ENCODE assay signal across 3 cellular contexts in genomic region chr19:5533257-5533656, GRCh38. TPM values are rescaled to one million over a fixed set of nuclear protein-coding genes. Genes with fewer than 3 reads are reported as not detected.
"Had no signal": no experiment of that assay in that cellular context is flagged by ENCODE, and none has a peak within 500 bp of the region (broad histone marks: within the 10 kb centered on the region; RNA-seq: fewer than 3 reads in every experiment).

No MANE protein-coding gene starts in this region.

- H3K4me3 ChIP-seq: GM12878 had no signal

- DNase-seq: GF-D8 had no signal

- ATAC-seq: GM12878 had no signal

RNA-seq across cellular contexts. Expression of gene TINCR, which starts 34.5 kb away (rescaled TPM):
- total RNA-seq: G401 had no signal
